ENCODE assay signal across 8 cellular contexts in the genomic region with DNA sequence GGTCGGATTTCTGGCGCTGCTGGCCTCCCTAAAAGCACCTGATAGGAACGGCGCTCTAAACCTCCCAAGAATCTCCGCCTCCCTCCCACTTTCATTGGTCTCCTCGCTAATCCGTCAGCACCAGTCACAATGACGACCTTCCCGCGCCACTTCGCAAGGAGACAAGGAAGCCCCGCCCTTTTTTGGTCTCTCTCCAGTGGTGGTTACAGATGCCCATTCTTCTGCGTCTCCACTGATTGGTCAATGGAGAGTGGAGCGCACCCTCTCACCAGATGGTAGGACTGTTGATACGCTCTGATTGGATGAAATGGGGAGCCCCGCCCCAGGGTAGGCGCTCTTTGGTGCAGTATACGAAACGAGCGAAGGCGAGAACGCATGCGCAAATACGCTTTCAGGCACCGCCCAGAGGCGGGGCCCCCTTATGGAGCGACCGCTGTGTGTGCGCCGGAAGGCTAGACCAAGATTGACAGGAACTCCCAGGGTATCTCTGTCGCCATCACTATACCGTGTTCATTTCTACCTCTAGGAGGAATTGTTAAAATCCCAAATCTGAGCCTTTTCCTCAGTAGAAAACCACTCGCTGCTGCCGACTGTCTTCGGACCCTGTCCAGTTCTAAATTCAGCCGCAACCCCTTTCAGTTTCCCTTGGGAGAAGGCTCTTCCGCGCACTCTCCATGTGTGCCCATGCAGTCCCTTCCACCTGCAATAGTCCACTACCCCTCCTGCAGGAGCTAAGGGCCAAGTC. TPM values are rescaled to one million over a fixed set of nuclear protein-coding genes. Genes with fewer than 3 reads are reported as not detected.
DNase-seq lines count a peak whose midpoint lies in the region; ATAC-seq and TF ChIP-seq lines count a peak whose summit lies in the region.

No MANE protein-coding gene starts in this region.

- H3K27ac Mint-ChIP-seq in CD4-positive, alpha-beta T cell, result peak overlapping the region; percentile 97
- peak overlapping the region; percentile 97 for H3K27ac Mint-ChIP-seq in activated CD4-positive, alpha-beta memory T cell treated with anti-CD3 and anti-CD28 coated beads for 36 hours

- H3K36me3 ChIP-seq in liver (ENCODE audit: control insufficient read depth in 4 of 4, insufficient read depth in 3 of 4, low read depth in 1 of 4, low read length in 3 of 4), result peaks cover 4 to 19% (median 16%) of the 10 kb centered on the region in 4 donors

- ATAC-seq in CD4-positive, alpha-beta T cell (ENCODE audit: poor library complexity), result peak; percentile 74
- ATAC-seq in GM19452 (IDR thresholded peaks at IDR 0.05; ENCODE audit: unreplicated experiment), result peak; percentile 74
- peak; percentile 67 for ATAC-seq in HG03575 (IDR thresholded peaks at IDR 0.05; ENCODE audit: extremely low read depth, insufficient number of reproducible peaks, low FRiP score, unreplicated experiment)

- CTCF ChIA-PET in CD4-positive, alpha-beta T cell (lab: Charles Lee), result interaction anchor here (0.9 to 3.2 kb wide), 2 partner anchors 80 to 81 kb away, joined by 3 to 11 read pairs; partner anchors contain the start of genes MRPS12 and SARS2
- CTCF ChIA-PET in activated CD4-positive, alpha-beta memory T cell treated with anti-CD3 and anti-CD28 coated beads for 36 hours (lab: Charles Lee), result interaction anchor here (0.6 to 3.2 kb wide), 3 partner anchors 19 to 80 kb away, joined by 3 to 15 read pairs (median 12); partner anchors contain the start of genes MRPS12 and SARS2

- no peaks in the 10 kb centered on the region for H3K9me3 ChIP-seq in CD4-positive, alpha-beta T cell (ENCODE audit: control insufficient read depth, low read length)
- no peaks in the 10 kb centered on the region for H3K9me3 ChIP-seq in liver (ENCODE audit: control insufficient read depth in 4 of 4, low read length in 3 of 4)

- H3K9ac ChIP-seq in liver (ENCODE audit: low read depth in 1 of 2, low read length in 2 of 2), result peak overlapping the region; percentile 84 to 100

- under 1% methylated on average over 38 of the region's 38 CpGs for WGBS in liver

- no peaks in the 10 kb centered on the region for H3K27me3 ChIP-seq in CD4-positive, alpha-beta T cell (ENCODE audit: control insufficient read depth, insufficient read depth, low read length)
- no peaks in the 10 kb centered on the region for H3K27me3 ChIP-seq in dorsolateral prefrontal cortex
- H3K27me3 ChIP-seq in liver (ENCODE audit: control insufficient read depth in 4 of 4, insufficient read depth in 4 of 4, low read length in 3 of 4), result no peaks in the 10 kb centered on the region

- H3K9me3 Mint-ChIP-seq in CD4-positive, alpha-beta T cell, result no peaks in the 10 kb centered on the region
- H3K9me3 Mint-ChIP-seq in activated CD4-positive, alpha-beta memory T cell treated with anti-CD3 and anti-CD28 coated beads for 36 hours, result no peaks in the 10 kb centered on the region

- POLR2A ChIA-PET in CD4-positive, alpha-beta T cell (lab: Charles Lee), result interaction anchor here (0.6 to 9.1 kb wide), 15 partner anchors 9 to 514 kb away, joined by 3 to 170 read pairs (median 16); partner anchors contain the start of genes ACTN4, CATSPERG, ECH1 and FAM98C
- POLR2A ChIA-PET in activated CD4-positive, alpha-beta memory T cell treated with anti-CD3 and anti-CD28 coated beads for 36 hours (lab: Charles Lee), result interaction anchor here (0.7 to 3.2 kb wide), 6 partner anchors 8 to 448 kb away, joined by 3 to 24 read pairs (median 5); partner anchors contain the start of gene FAM98C

- TF ChIP-seq CTCF in CD4-positive, alpha-beta T cell (IDR thresholded peaks at IDR 0.05), result no peak
- peak in 22 of 56 donors; percentile 4 to 39 (median 19) for TF ChIP-seq CTCF in dorsolateral prefrontal cortex (IDR thresholded peaks at IDR 0.05 in 54 of 56, conservative IDR thresholded peaks at IDR 0.05 in 2 of 56; ENCODE audit: low read depth in 1 of 56, partially characterized antibody in 56 of 56)
- peak; percentile 24 for TF ChIP-seq CTCF in liver (IDR thresholded peaks at IDR 0.05; ENCODE audit: low read depth, low read length, missing input control)

- H3K4me1 Mint-ChIP-seq in CD4-positive, alpha-beta T cell (ENCODE audit: low read depth), result peaks cover 59% of the 10 kb centered on the region
- H3K4me1 Mint-ChIP-seq in activated CD4-positive, alpha-beta memory T cell treated with anti-CD3 and anti-CD28 coated beads for 36 hours (ENCODE audit: low read depth), result peaks cover 39% of the 10 kb centered on the region

- peak overlapping the region; percentile 98 for H3K4me3 Mint-ChIP-seq in CD4-positive, alpha-beta T cell
- H3K4me3 Mint-ChIP-seq in activated CD4-positive, alpha-beta memory T cell treated with anti-CD3 and anti-CD28 coated beads for 36 hours, result peak overlapping the region; percentile 97

- peak in 1 of 2 donors; percentile 36 for TF ChIP-seq RAD21 in liver (IDR thresholded peaks at IDR 0.05)

- intact Hi-C loops in CD4-positive, alpha-beta T cell (cut with DNase I, micrococcal nuclease), result loop anchor here (1.0 to 2.0 kb wide), 5 partner anchors 8 to 80 kb away; partner anchors contain the start of genes ECH1 (in 1 of the 2), MRPS12 (in 1 of the 2), NFKBIB (in 1 of the 2) and SARS2 (in 1 of the 2)
- intact Hi-C loops in activated CD4-positive, alpha-beta memory T cell treated with anti-CD3 and anti-CD28 coated beads for 36 hours (cut with micrococcal nuclease), result loop anchor here (1.0 to 5.0 kb wide), 11 partner anchors 12 to 552 kb away; partner anchors contain the start of genes ACTN4, ECH1, FAM98C and MRPS12
- intact Hi-C loops in dorsolateral prefrontal cortex (cut with DNase I), result loop anchor here (1.0 to 2.0 kb wide), 4 partner anchors 19 to 204 kb away; partner anchors contain the start of genes NFKBIB (in 2 of the 2), SIRT2 (in 2 of the 2), ACTN4 (in 1 of the 2) and ECH1 (in 1 of the 2)

- peak overlapping the region; percentile 92 for H3K27ac ChIP-seq in CD4-positive, alpha-beta T cell (ENCODE audit: low read depth, low read length)
- peak overlapping the region; percentile 87 to 100 (median 100) for H3K27ac ChIP-seq in dorsolateral prefrontal cortex
- peak overlapping the region; percentile 95 to 100 for H3K27ac ChIP-seq in liver (ENCODE audit: low read depth in 1 of 2, low read length in 2 of 2)

- DNase-seq in CD4-positive, alpha-beta T cell, result peak; percentile 96 to 100 (median 98)
- peak; percentile 100 for DNase-seq in NCI-H82 (lab: John Stamatoyannopoulos, UW)
- peak; percentile 99 for DNase-seq in activated CD4-positive, alpha-beta memory T cell treated with anti-CD3 and anti-CD28 coated beads for 36 hours
- peak; percentile 98 to 100 (median 100) for DNase-seq in dorsolateral prefrontal cortex
- DNase-seq in stimulated activated CD4-positive, alpha-beta T cell treated with anti-CD3 and anti-CD28 coated beads, Interleukin-4, amount 100 ng/mL, for 1 hour, result peak; percentile 97

- peaks cover 67% of the 10 kb centered on the region for H3K36me3 Mint-ChIP-seq in CD4-positive, alpha-beta T cell (ENCODE audit: low read depth)
- peaks cover 37% of the 10 kb centered on the region for H3K36me3 Mint-ChIP-seq in activated CD4-positive, alpha-beta memory T cell treated with anti-CD3 and anti-CD28 coated beads for 36 hours

- H3K4me3 ChIP-seq in dorsolateral prefrontal cortex, result peak overlapping the region; percentile 52 to 100 (median 84)
- peak overlapping the region; percentile 74 to 93 (median 90) for H3K4me3 ChIP-seq in liver (ENCODE audit: low read depth in 1 of 3, low read length in 3 of 3)

- no peaks in the 10 kb centered on the region for H3K27me3 Mint-ChIP-seq in CD4-positive, alpha-beta T cell
- H3K27me3 Mint-ChIP-seq in activated CD4-positive, alpha-beta memory T cell treated with anti-CD3 and anti-CD28 coated beads for 36 hours, result no peaks in the 10 kb centered on the region

- H3K4me1 ChIP-seq in liver (ENCODE audit: control insufficient read depth in 4 of 4, insufficient read depth in 4 of 4, low read length in 3 of 4), result peaks cover 5 to 43% (median 31%) of the 10 kb centered on the region in 4 donors

RNA-seq across cellular contexts. Expression of gene HNRNPL, which starts 0.6 kb away (rescaled TPM):
- total RNA-seq in CD4-positive, alpha-beta T cell, result 100 to 1,000 TPM; 535 to 565 TPM
- 100 to 1,000 TPM; 646 to 671 TPM for total RNA-seq in activated CD4-positive, alpha-beta memory T cell treated with anti-CD3 and anti-CD28 coated beads for 36 hours
- total RNA-seq in dorsolateral prefrontal cortex, result 100 to 1,000 TPM; 179 to 311 (median 224) TPM
- 100 to 1,000 TPM; 115 to 166 TPM for total RNA-seq in liver
- 10 to 100 TPM; 50.4 to 76.5 TPM for polyA plus RNA-seq in liver

RNA-seq across cellular contexts. Expression of gene ECH1, which starts 18.8 kb away (rescaled TPM):
- 10 to 100 TPM; 32.6 to 35.3 TPM for total RNA-seq in CD4-positive, alpha-beta T cell
- total RNA-seq in activated CD4-positive, alpha-beta memory T cell treated with anti-CD3 and anti-CD28 coated beads for 36 hours, result 100 to 1,000 TPM; 152 to 155 TPM
- total RNA-seq in dorsolateral prefrontal cortex (100 to 1,000 TPM in 105 of 120 experiments, 10 to 100 TPM in 15; 63.0 to 163 (median 116) TPM), liver (100 to 1,000 TPM; 226 to 259 TPM)
- polyA plus RNA-seq in liver, result 1,000 to 10,000 TPM in 1 of 2 donors, 100 to 1,000 TPM in 1; 581 to 1,082 TPM

RNA-seq across cellular contexts. Expression of gene RINL, which starts 27.7 kb away (rescaled TPM):
- 10 to 100 TPM; 19.5 to 21.3 TPM for total RNA-seq in CD4-positive, alpha-beta T cell
- 10 to 100 TPM; 92.6 to 100.0 TPM for total RNA-seq in activated CD4-positive, alpha-beta memory T cell treated with anti-CD3 and anti-CD28 coated beads for 36 hours
- total RNA-seq in dorsolateral prefrontal cortex (10 to 100 TPM in 29 of 120 experiments, 1 to 10 TPM in 91; 4.1 to 15.2 (median 8.3) TPM), liver (1 to 10 TPM; 4.9 to 5.5 TPM)
- polyA plus RNA-seq in liver, result 1 to 10 TPM; 5.5 to 8.7 TPM

RNA-seq across cellular contexts. Expression of gene LGALS4, which starts 37.7 kb away (rescaled TPM):
- 1 to 10 TPM; 2.3 to 3.1 TPM for total RNA-seq in CD4-positive, alpha-beta T cell
- under 1 TPM; 0.33 to 0.70 TPM for total RNA-seq in activated CD4-positive, alpha-beta memory T cell treated with anti-CD3 and anti-CD28 coated beads for 36 hours
- total RNA-seq in dorsolateral prefrontal cortex (1 to 10 TPM in 81 of 120 experiments, under 1 TPM in 28, not detected in 11; 0.39 to 4.0 (median 1.4) TPM), liver (10 to 100 TPM in 1 of 2 donors, under 1 TPM in 1; 0.42 to 13.7 TPM)
- polyA plus RNA-seq in liver, result 10 to 100 TPM; 10.5 to 40.6 TPM

RNA-seq across cellular contexts. Expression of gene SIRT2, which starts 49.0 kb away (rescaled TPM):
- 10 to 100 TPM; 60.8 to 67.8 TPM for total RNA-seq in CD4-positive, alpha-beta T cell
- total RNA-seq in activated CD4-positive, alpha-beta memory T cell treated with anti-CD3 and anti-CD28 coated beads for 36 hours, result 10 to 100 TPM; 23.5 to 24.6 TPM
- 100 to 1,000 TPM; 113 to 397 (median 166) TPM for total RNA-seq in dorsolateral prefrontal cortex
- 10 to 100 TPM; 21.8 to 42.2 TPM for total RNA-seq in liver
- polyA plus RNA-seq in liver, result 10 to 100 TPM; 26.1 to 27.6 TPM

Comparison
In these comparisons a context has a peak if more than half of its experiments do, and no peak if none do; other contexts are left out.
1. Peak in every context shown above with its lines: DNase-seq, ATAC-seq, H3K4me3 ChIP-seq and H3K27ac ChIP-seq.
2. RNA of gene RINL, which starts 27.7 kb away (total RNA-seq): 92.6 to 100.0 TPM in activated CD4-positive, alpha-beta memory T cell treated with anti-CD3 and anti-CD28 coated beads for 36 hours; 19.5 to 21.3 TPM in CD4-positive, alpha-beta T cell, 4.1 to 15.2 TPM in dorsolateral prefrontal cortex and 4.9 to 5.5 TPM in liver; every median in the first group is over 4 times any median in the second.